26 cellular contexts compared by ENCODE assay signal in genomic region chr4:156528216-156528615, GRCh38.
DNase-seq lines count a peak whose midpoint lies in the region; ATAC-seq, FAIRE-seq and TF ChIP-seq lines count a peak whose summit lies in the region.
"Had no signal": no experiment of that assay in that cellular context is flagged by ENCODE, and none has a peak within 500 bp of the region (broad histone marks: within the 10 kb centered on the region; RNA-seq: fewer than 3 reads in every experiment).

No MANE protein-coding gene starts in this region.

- FAIRE-seq in astrocyte (lab: Jason Lieb, UNC), result peak; percentile 13
- FAIRE-seq: GM12891, H1, HepG2, K562, RCC 7860 had no signal

- no peak overlapping the region for H3K4me3 ChIP-seq in SK-N-SH (ENCODE audit: low read depth in 2 of 2, low read length in 1 of 2)
- no peak overlapping the region for H3K4me3 ChIP-seq in astrocyte (ENCODE audit: insufficient read depth, low read depth, low read length)
- H3K4me3 ChIP-seq: K562, MG63, SJCRH30 had no signal

- intact Hi-C loops in posterior vena cava (cut with DNase I), result no loop called here

- H3K4me2 ChIP-seq in SK-N-SH (no peak overlapping the region), astrocyte (ENCODE audit: low read length) (no peak overlapping the region)

- no peaks in the 10 kb centered on the region for H3F3A ChIP-seq in SK-N-SH (replicated peaks; ENCODE audit: insufficient read depth)

- no peak for TF ChIP-seq RAD21 in SK-N-SH (IDR thresholded peaks at IDR 0.05; ENCODE audit: low read length)

- H3K27ac Mint-ChIP-seq in astrocyte (ENCODE audit: unreplicated experiment), result no peak overlapping the region
- H3K27ac Mint-ChIP-seq: CD14-positive monocyte; CD8-positive, alpha-beta memory T cell had no signal

- TF ChIP-seq CTCF in SK-N-SH (IDR thresholded peaks at IDR 0.05) (no peak), astrocyte (IDR thresholded peaks at IDR 0.05; ENCODE audit: insufficient read depth, low read depth, low read length) (no peak)

- no peak for TF ChIP-seq EP300 in SK-N-SH (IDR thresholded peaks at IDR 0.05; ENCODE audit: borderline replicate concordance in 1 of 2, low read depth in 1 of 2, low read length in 1 of 2)

- H3K79me2 ChIP-seq in SK-N-SH (ENCODE audit: insufficient read depth) (no peaks in the 10 kb centered on the region), astrocyte (ENCODE audit: insufficient read depth, low read length) (no peaks in the 10 kb centered on the region)

- WGBS in SK-N-SH (ENCODE audit: low lambda C conversion rate), result 43% methylated on average over 3 of the region's 3 CpGs

- DNase-seq in SK-N-SH (no peak), astrocyte (ENCODE audit: low read depth) (no peak), iris pigment epithelial cell (ENCODE audit: low read depth) (peak; percentile 48), NCI-H2107 treated with DMSO at 0.1 percent for 48 hours (lab: John Stamatoyannopoulos, UW; ENCODE audit: unreplicated experiment) (no peak), posterior vena cava (ENCODE audit: low spot score) (no peak)
- DNase-seq: ACHN; BE2C; CD8-positive, alpha-beta memory T cell; DMS79 treated with DMSO at 0.1 percent for 48 hours; GF-D8; MG63; NCI-H1105 treated with DMSO at 0.1 percent for 48 hours; NCI-H2029; NCI-H69; SJCRH30 had no signal

- no peaks in the 10 kb centered on the region for H3K4me1 Mint-ChIP-seq in astrocyte (ENCODE audit: low read depth, unreplicated experiment)
- H3K4me1 Mint-ChIP-seq: CD14-positive monocyte; CD8-positive, alpha-beta memory T cell had no signal

- H3K27ac ChIP-seq in SK-N-SH (ENCODE audit: low read depth in 2 of 2, low read length in 1 of 2), result no peak overlapping the region
- H3K27ac ChIP-seq in astrocyte (ENCODE audit: low read depth, low read length), result no peak overlapping the region
- H3K27ac ChIP-seq: 22Rv1, SJCRH30 had no signal

- no peaks in the 10 kb centered on the region for H4K20me1 ChIP-seq in SK-N-SH (ENCODE audit: insufficient read depth)
- H4K20me1 ChIP-seq in astrocyte (ENCODE audit: insufficient read depth, low read length), result no peaks in the 10 kb centered on the region

- no peaks in the 10 kb centered on the region for H3K4me1 ChIP-seq in SK-N-SH (ENCODE audit: control insufficient read depth in 1 of 2, insufficient read depth in 2 of 2, low read depth in 1 of 2, low read length in 1 of 2)
- H3K4me1 ChIP-seq in astrocyte (ENCODE audit: insufficient read depth, low read length), result no peaks in the 10 kb centered on the region
- H3K4me1 ChIP-seq: BE2C, SJCRH30 had no signal

- no peaks in the 10 kb centered on the region for H3K36me3 ChIP-seq in SK-N-SH (replicated peaks in 1 of 2; ENCODE audit: control insufficient read depth in 1 of 2, insufficient read depth in 2 of 2, low read length in 1 of 2)
- H3K36me3 ChIP-seq in astrocyte (ENCODE audit: insufficient read depth, low read length), result no peaks in the 10 kb centered on the region
- H3K36me3 ChIP-seq: BE2C, MG63, SJCRH30 had no signal

- no peak overlapping the region for H3K9ac ChIP-seq in SK-N-SH
- no peak overlapping the region for H3K9ac ChIP-seq in astrocyte (ENCODE audit: low read length)

- CTCF ChIA-PET in SK-N-SH (lab: Yijun Ruan, JAX), result no interaction called here

- H3K9me3 ChIP-seq in SK-N-SH, result 0 out of 2 replicates have a peak, but pooled peaks cover 4% of the 10 kb centered on the region
- H3K9me3 ChIP-seq in astrocyte (ENCODE audit: insufficient read depth, low read depth, low read length), result no peaks in the 10 kb centered on the region
- H3K9me3 ChIP-seq: BE2C, MG63, SJCRH30 had no signal

- H3K27me3 Mint-ChIP-seq in astrocyte (ENCODE audit: low read depth, unreplicated experiment), result no peaks in the 10 kb centered on the region
- H3K27me3 Mint-ChIP-seq: CD8-positive, alpha-beta memory T cell had no signal

- no peaks in the 10 kb centered on the region for H3K36me3 Mint-ChIP-seq in astrocyte (ENCODE audit: low read depth, unreplicated experiment)
- H3K36me3 Mint-ChIP-seq: CD14-positive monocyte; CD8-positive, alpha-beta memory T cell had no signal

- 0 out of 2 replicates have a peak overlapping the region, but pooled peaks have one; percentile 67 for H2AFZ ChIP-seq in SK-N-SH (ENCODE audit: low read depth)
- no peak overlapping the region for H2AFZ ChIP-seq in astrocyte (ENCODE audit: low read depth, low read length)

- H3K9me3 Mint-ChIP-seq in astrocyte (ENCODE audit: unreplicated experiment), result peaks cover under 1% of the 10 kb centered on the region

- H3K27me3 ChIP-seq in SK-N-SH (ENCODE audit: insufficient read depth) (no peaks in the 10 kb centered on the region), astrocyte (ENCODE audit: insufficient read depth, low read length) (no peaks in the 10 kb centered on the region)
- H3K27me3 ChIP-seq: BE2C, MG63, SJCRH30 had no signal

- POLR2A ChIA-PET in SK-N-SH (lab: Yijun Ruan, JAX), result no interaction called here

- H3K4me3 Mint-ChIP-seq in astrocyte (ENCODE audit: unreplicated experiment), result no peak overlapping the region
- H3K4me3 Mint-ChIP-seq: CD14-positive monocyte; CD8-positive, alpha-beta memory T cell had no signal

- ATAC-seq in SK-N-SH treated with all-trans-retinoic acid at 6 μM for 48 hours, result no peak
- ATAC-seq in HG03196 (IDR thresholded peaks at IDR 0.05; ENCODE audit: unreplicated experiment), result no peak
- no peak for ATAC-seq in HG03521 (IDR thresholded peaks at IDR 0.05; ENCODE audit: unreplicated experiment)
- ATAC-seq: HCT116, HepG2, K562 had no signal

- H3K9me2 ChIP-seq in SK-N-SH, result no peaks in the 10 kb centered on the region

TF ChIP-seq in SK-N-SH, 30 proteins besides CTCF, POLR2A, EP300 and RAD21:
- TF ChIP-seq GABPA (IDR thresholded peaks at IDR 0.05; ENCODE audit: low read depth) (no peak), CHD2 (IDR thresholded peaks at IDR 0.05; ENCODE audit: low read length, partially characterized antibody) (no peak), TEAD4 (IDR thresholded peaks at IDR 0.05; ENCODE audit: borderline replicate concordance, insufficient read depth) (no peak), NRF1 (IDR thresholded peaks at IDR 0.05; ENCODE audit: low read depth, low read length) (no peak), ELF1 (IDR thresholded peaks at IDR 0.05) (no peak), EZH2phosphoT487 (IDR thresholded peaks at IDR 0.05; ENCODE audit: borderline replicate concordance, low read depth) (no peak), SIN3A (IDR thresholded peaks at IDR 0.05; ENCODE audit: borderline replicate concordance, low read depth, low read length) (no peak), GATA2 (CRISPR knock-in tag; IDR thresholded peaks at IDR 0.05) (no peak), JUND (IDR thresholded peaks at IDR 0.05) (no peak), RXRA (IDR thresholded peaks at IDR 0.05; ENCODE audit: borderline replicate concordance, low read depth) (no peak), MXI1 (IDR thresholded peaks at IDR 0.05; ENCODE audit: low read depth, low read length) (no peak), FOSL2 (IDR thresholded peaks at IDR 0.05; ENCODE audit: borderline replicate concordance, low read depth) (no peak), FOXM1 (IDR thresholded peaks at IDR 0.05; ENCODE audit: low read depth) (no peak)
- TF ChIP-seq, protein P1, sequence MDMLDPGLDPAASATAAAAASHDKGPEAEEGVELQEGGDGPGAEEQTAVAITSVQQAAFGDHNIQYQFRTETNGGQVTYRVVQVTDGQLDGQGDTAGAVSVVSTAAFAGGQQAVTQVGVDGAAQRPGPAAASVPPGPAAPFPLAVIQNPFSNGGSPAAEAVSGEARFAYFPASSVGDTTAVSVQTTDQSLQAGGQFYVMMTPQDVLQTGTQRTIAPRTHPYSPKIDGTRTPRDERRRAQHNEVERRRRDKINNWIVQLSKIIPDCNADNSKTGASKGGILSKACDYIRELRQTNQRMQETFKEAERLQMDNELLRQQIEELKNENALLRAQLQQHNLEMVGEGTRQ (IDR thresholded peaks at IDR 0.05; ENCODE audit: borderline replicate concordance, low read depth, low read length), result no peak
- TF ChIP-seq, protein P2, sequence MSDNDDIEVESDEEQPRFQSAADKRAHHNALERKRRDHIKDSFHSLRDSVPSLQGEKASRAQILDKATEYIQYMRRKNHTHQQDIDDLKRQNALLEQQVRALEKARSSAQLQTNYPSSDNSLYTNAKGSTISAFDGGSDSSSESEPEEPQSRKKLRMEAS (IDR thresholded peaks at IDR 0.05; ENCODE audit: low read depth), result no peak

TF ChIP-seq in SK-N-SH treated with all-trans-retinoic acid at 6 μM for 48 hours, 23 proteins besides CTCF, POLR2A, EP300 and RAD21 (continues in another document):
- no peak for TF ChIP-seq ZC3H10 (CRISPR knock-in tag; IDR thresholded peaks at IDR 0.05)
- TF ChIP-seq CSRNP3 (CRISPR knock-in tag; IDR thresholded peaks at IDR 0.05), result no peak
- TF ChIP-seq, protein P3, sequence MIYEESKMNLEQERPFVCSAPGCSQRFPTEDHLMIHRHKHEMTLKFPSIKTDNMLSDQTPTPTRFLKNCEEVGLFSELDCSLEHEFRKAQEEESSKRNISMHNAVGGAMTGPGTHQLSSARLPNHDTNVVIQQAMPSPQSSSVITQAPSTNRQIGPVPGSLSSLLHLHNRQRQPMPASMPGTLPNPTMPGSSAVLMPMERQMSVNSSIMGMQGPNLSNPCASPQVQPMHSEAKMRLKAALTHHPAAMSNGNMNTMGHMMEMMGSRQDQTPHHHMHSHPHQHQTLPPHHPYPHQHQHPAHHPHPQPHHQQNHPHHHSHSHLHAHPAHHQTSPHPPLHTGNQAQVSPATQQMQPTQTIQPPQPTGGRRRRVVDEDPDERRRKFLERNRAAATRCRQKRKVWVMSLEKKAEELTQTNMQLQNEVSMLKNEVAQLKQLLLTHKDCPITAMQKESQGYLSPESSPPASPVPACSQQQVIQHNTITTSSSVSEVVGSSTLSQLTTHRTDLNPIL (CRISPR knock-in tag; IDR thresholded peaks at IDR 0.05; ENCODE audit: low read depth), result no peak
